ENCODE assay signal across 18 cellular contexts in genomic region chr18:78738076-78738690, GRCh38.
DNase-seq lines count a peak whose midpoint lies in the region; ATAC-seq and TF ChIP-seq lines count a peak whose summit lies in the region.
"Had no signal": no experiment of that assay in that cellular context is flagged by ENCODE, and none has a peak within 500 bp of the region (broad histone marks: within the 10 kb centered on the region; RNA-seq: fewer than 3 reads in every experiment).

No MANE protein-coding gene starts in this region.

- DNase-seq in activated effector memory CD4-positive, alpha-beta T cell treated with anti-CD3 and anti-CD28 coated beads, Interleukin-2, amount 50 U/mL, for 16 hours, result peak; percentile 39
- DNase-seq in activated effector memory CD4-positive, alpha-beta T cell treated with Interleukin-2 at 50 U/mL for 16 hours, result no peak
- DNase-seq in colonic mucosa, result peak; percentile 9
- DNase-seq in neural progenitor cell (ENCODE audit: low spot score), result no peak
- DNase-seq in activated CD4-positive, CD25-positive, alpha-beta regulatory T cell (lab: John Stamatoyannopoulos, UW), result no peak
- DNase-seq in esophagus muscularis mucosa (ENCODE audit: extremely low spot score), result no peak
- DNase-seq: HFFc6, Kasumi-1, NCI-H1694, NCI-H2081, NCI-H2171, NCI-H345, NCI-H524, NCI-H82 had no signal

- H3F3A ChIP-seq in neural progenitor cell (ENCODE audit: low read depth), result no peaks in the 10 kb centered on the region

- H3K36me3 Mint-ChIP-seq in neural progenitor cell, result no peaks in the 10 kb centered on the region
- H3K36me3 Mint-ChIP-seq: CD14-positive monocyte had no signal

- H3K4me3 Mint-ChIP-seq in neural progenitor cell, result no peak overlapping the region
- H3K4me3 Mint-ChIP-seq: B cell, CD14-positive monocyte, HFFc6 had no signal

- H3K4me3 ChIP-seq in colonic mucosa (no peak overlapping the region), neural progenitor cell (no peak overlapping the region), esophagus muscularis mucosa (no peak overlapping the region)
- H3K4me3 ChIP-seq: Peyer's patch had no signal

- no peaks in the 10 kb centered on the region for H3K79me2 ChIP-seq in neural progenitor cell (ENCODE audit: low read depth)

- H3K9me3 ChIP-seq in colonic mucosa, result no peaks in the 10 kb centered on the region
- no peaks in the 10 kb centered on the region for H3K9me3 ChIP-seq in neural progenitor cell (ENCODE audit: low read depth)
- no peaks in the 10 kb centered on the region for H3K9me3 ChIP-seq in esophagus muscularis mucosa
- H3K9me3 ChIP-seq: Peyer's patch had no signal

- peak overlapping the region; percentile 22 for H3K27ac Mint-ChIP-seq in neural progenitor cell
- H3K27ac Mint-ChIP-seq: B cell, CD14-positive monocyte, HFFc6 had no signal

- H3K9me3 Mint-ChIP-seq in neural progenitor cell, result no peaks in the 10 kb centered on the region

- H3K9ac ChIP-seq in colonic mucosa (ENCODE audit: low read depth in 2 of 2, low read length in 2 of 2), result no peak overlapping the region
- H3K9ac ChIP-seq in neural progenitor cell, result no peak overlapping the region

- WGBS in esophagus muscularis mucosa, result 89% methylated on average over 4 of the region's 5 CpGs

- no peak for TF ChIP-seq POLR2A in esophagus muscularis mucosa (IDR thresholded peaks at IDR 0.05; ENCODE audit: low read depth)

- intact Hi-C loops in colonic mucosa (cut with DNase I) (no loop called here), esophagus muscularis mucosa (cut with DNase I) (no loop called here)

- TF ChIP-seq CTCF in colonic mucosa (IDR thresholded peaks at IDR 0.05) (no peak), neural progenitor cell (IDR thresholded peaks at IDR 0.05) (no peak), esophagus muscularis mucosa (IDR thresholded peaks at IDR 0.05) (no peak)

- H3K27me3 Mint-ChIP-seq in neural progenitor cell (ENCODE audit: insufficient read depth, low read depth), result peaks cover 10% of the 10 kb centered on the region

- no peak overlapping the region for H3K4me2 ChIP-seq in neural progenitor cell

- H3K27me3 ChIP-seq in colonic mucosa (no peaks in the 10 kb centered on the region), neural progenitor cell (no peaks in the 10 kb centered on the region), esophagus muscularis mucosa (peaks cover 0 to 21% (median 0%) of the 10 kb centered on the region in 4 donors)
- H3K27me3 ChIP-seq: Peyer's patch had no signal

- no peak for TF ChIP-seq EP300 in esophagus muscularis mucosa (IDR thresholded peaks at IDR 0.05)

- H4K20me1 ChIP-seq in neural progenitor cell (ENCODE audit: low read depth), result no peaks in the 10 kb centered on the region

- H3K27ac ChIP-seq in colonic mucosa, result no peak overlapping the region
- no peak overlapping the region for H3K27ac ChIP-seq in neural progenitor cell
- H3K27ac ChIP-seq in esophagus muscularis mucosa (replicated peaks in 1 of 4), result no peak overlapping the region
- H3K27ac ChIP-seq: Peyer's patch had no signal

- H3K36me3 ChIP-seq in colonic mucosa, result no peaks in the 10 kb centered on the region
- H3K36me3 ChIP-seq in neural progenitor cell, result no peaks in the 10 kb centered on the region
- H3K36me3 ChIP-seq in esophagus muscularis mucosa, result no peaks in the 10 kb centered on the region
- H3K36me3 ChIP-seq: Peyer's patch had no signal

- H2AFZ ChIP-seq in neural progenitor cell (replicated peaks), result no peak overlapping the region

- no peak for ATAC-seq in GM18861 (IDR thresholded peaks at IDR 0.05; ENCODE audit: unreplicated experiment)

- H3K4me1 ChIP-seq in colonic mucosa (no peaks in the 10 kb centered on the region), neural progenitor cell (no peaks in the 10 kb centered on the region), esophagus muscularis mucosa (no peaks in the 10 kb centered on the region)
- H3K4me1 ChIP-seq: Peyer's patch had no signal

- H3K4me1 Mint-ChIP-seq in neural progenitor cell, result peaks cover 9% of the 10 kb centered on the region
- H3K4me1 Mint-ChIP-seq: B cell, CD14-positive monocyte had no signal

Comparison
In these comparisons a context has a peak if more than half of its experiments do, and no peak if none do; other contexts are left out.
1. DNase-seq: peak in activated effector memory CD4-positive, alpha-beta T cell treated with anti-CD3 and anti-CD28 coated beads, Interleukin-2, amount 50 U/mL, for 16 hours (single experiment) and colonic mucosa (single experiment); none in activated effector memory CD4-positive, alpha-beta T cell treated with Interleukin-2 at 50 U/mL for 16 hours (single experiment), neural progenitor cell (single experiment), activated CD4-positive, CD25-positive, alpha-beta regulatory T cell (0 of 4) and esophagus muscularis mucosa (single experiment).